ENCODE assay signal across 21 cellular contexts in the genomic region with DNA sequence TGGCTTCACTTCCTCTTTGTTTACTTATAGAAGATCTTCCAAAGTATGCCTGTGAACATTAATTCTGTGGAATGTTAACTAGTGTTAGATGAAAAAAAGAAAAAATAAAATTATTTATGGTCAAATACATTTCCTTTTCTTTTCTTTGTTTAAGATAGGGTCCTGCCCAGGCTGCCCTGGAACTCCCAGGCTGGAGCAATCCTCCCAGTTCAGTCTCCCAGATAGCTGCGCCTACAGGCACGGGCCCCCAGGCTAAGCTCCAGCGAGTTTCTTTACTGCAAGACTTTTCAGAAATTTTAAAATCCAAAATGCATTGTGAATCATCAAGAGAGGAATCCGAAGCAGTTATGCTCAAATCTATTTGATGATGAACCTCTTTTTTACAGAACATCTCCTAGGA. TPM values are rescaled to one million over a fixed set of nuclear protein-coding genes. Genes with fewer than 3 reads are reported as not detected.
A peak's percentile ranks its signal among the peaks of the same experiment; 100 is the strongest.
DNase-seq lines count a peak whose midpoint lies in the region; ATAC-seq, FAIRE-seq and TF ChIP-seq lines count a peak whose summit lies in the region.
"Had no signal": no experiment of that assay in that cellular context is flagged by ENCODE, and none has a peak within 500 bp of the region (broad histone marks: within the 10 kb centered on the region; RNA-seq: fewer than 3 reads in every experiment).

No MANE protein-coding gene starts in this region.

- POLR2A ChIA-PET in GM12878 (lab: Charles Lee): interaction anchor here (1.0 kb wide), 1 partner anchor 18 kb away, joined by 3 read pairs; no protein-coding TSS in a partner anchor

- H3K4me3 Mint-ChIP-seq in mesothelial cell of epicardium: no peak overlapping the region
- H3K4me3 Mint-ChIP-seq: CD4-positive, CD25-positive, alpha-beta regulatory T cell; CD8-positive, alpha-beta memory T cell had no signal

- H2AFZ ChIP-seq in OCI-LY3 (ENCODE audit: low read depth, low read length): 0 out of 2 replicates have a peak overlapping the region, but pooled peaks have one; percentile 45
- no peak overlapping the region for H2AFZ ChIP-seq in GM12878 (ENCODE audit: control insufficient read depth, low read depth, low read length)

- H3K4me3 ChIP-seq in OCI-LY3 (ENCODE audit: low read length): 0 out of 2 replicates have a peak overlapping the region, but pooled peaks have one; percentile 9
- H3K4me3 ChIP-seq in GM12878: no peak overlapping the region
- no peak overlapping the region for H3K4me3 ChIP-seq in transverse colon

- no TSS peak for BruUV-seq in GM12878 (replicated peaks; lab: Mats Ljungman, UMichigan)

- no peaks in the 10 kb centered on the region for H3K27me3 Mint-ChIP-seq in mesothelial cell of epicardium (ENCODE audit: low read depth)

- H3K27ac ChIP-seq in OCI-LY3 (ENCODE audit: low read length): peak overlapping the region; percentile 96
- H3K27ac ChIP-seq in GM12878 (ENCODE audit: control insufficient read depth, insufficient read depth): no peak overlapping the region
- H3K27ac ChIP-seq in transverse colon: no peak overlapping the region

- TF ChIP-seq CTCF in OCI-LY3 (IDR thresholded peaks at IDR 0.05; ENCODE audit: low read depth, low read length) (no peak), GM12878 (IDR thresholded peaks at IDR 0.05 in 2 of 3, conservative IDR thresholded peaks at IDR 0.05 in 1 of 3; ENCODE audit: control insufficient read depth in 2 of 3, extremely low read depth in 1 of 3, insufficient read depth in 1 of 3, low read depth in 3 of 3, low read length in 3 of 3) (no peak), mesothelial cell of epicardium (IDR thresholded peaks at IDR 0.05; ENCODE audit: unreplicated experiment) (no peak), transverse colon (IDR thresholded peaks at IDR 0.05) (no peak)

- H3K36me3 ChIP-seq in OCI-LY3 (replicated peaks; ENCODE audit: low read depth, low read length) (no peaks in the 10 kb centered on the region), GM12878 (ENCODE audit: control insufficient read depth in 2 of 2, insufficient read depth in 2 of 2, low read length in 1 of 2) (no peaks in the 10 kb centered on the region), transverse colon (no peaks in the 10 kb centered on the region)
- H3K36me3 ChIP-seq: BE2C had no signal

- no peak for DNase-seq in GM12878 (ENCODE audit: low read depth, low spot score)
- no peak for DNase-seq in mesothelial cell of epicardium (ENCODE audit: low spot score in 2 of 2, unreplicated experiment in 2 of 2)
- no peak for DNase-seq in glomerular visceral epithelial cell (ENCODE audit: extremely low spot score)
- DNase-seq in transverse colon: no peak
- DNase-seq: ACHN; BE2C; C1 segment of cervical spinal cord; CD4-positive, CD25-positive, alpha-beta regulatory T cell; CD8-positive, alpha-beta memory T cell; COR-L47; DMS 273 treated with DMSO at 0.1 percent for 48 hours; DMS53; DND-41; EL; GOT3; H7 had no signal

- no peaks in the 10 kb centered on the region for H3K9me3 Mint-ChIP-seq in mesothelial cell of epicardium
- H3K9me3 Mint-ChIP-seq: CD4-positive, CD25-positive, alpha-beta regulatory T cell; CD8-positive, alpha-beta memory T cell had no signal

- H3K27me3 ChIP-seq in OCI-LY3 (ENCODE audit: low read depth, low read length) (no peaks in the 10 kb centered on the region), GM12878 (replicated peaks in 1 of 2; ENCODE audit: control insufficient read depth in 2 of 2, insufficient read depth in 2 of 2, low read length in 1 of 2) (no peaks in the 10 kb centered on the region), transverse colon (no peaks in the 10 kb centered on the region)
- H3K27me3 ChIP-seq: BE2C had no signal

- TF ChIP-seq POLR2A in GM12878 (IDR thresholded peaks at IDR 0.05; ENCODE audit: low read depth, low read length) (no peak), transverse colon (IDR thresholded peaks at IDR 0.05) (no peak)

- RAD21 ChIA-PET in GM12878 (lab: Charles Lee; ENCODE audit: unreplicated experiment): interaction anchor here (1.0 to 9.3 kb wide), 9 partner anchors 8 to 621 kb away, joined by 3 to 80 read pairs (median 4); no protein-coding TSS in a partner anchor

- 89% methylated on average over 4 of the region's 4 CpGs for WGBS in GM12878 (ENCODE audit: insufficient coverage, insufficient replicate concordance, low lambda C conversion rate, missing lambda C conversion rate)
- 88 to 91% methylated on average over 4 of the region's 4 CpGs for whole genome bisulfite sequencing in transverse colon (ENCODE audit: low coverage in 1 of 2), 2 donors

- no peaks in the 10 kb centered on the region for H3K9me3 ChIP-seq in OCI-LY3 (ENCODE audit: insufficient read depth, low read length)
- H3K9me3 ChIP-seq in GM12878 (replicated peaks; ENCODE audit: control insufficient read depth, insufficient read depth, low read length): no peaks in the 10 kb centered on the region
- no peaks in the 10 kb centered on the region for H3K9me3 ChIP-seq in transverse colon
- H3K9me3 ChIP-seq: BE2C had no signal

- H3K4me2 ChIP-seq in OCI-LY3 (ENCODE audit: low read length) (peak overlapping the region; percentile 55), GM12878 (ENCODE audit: control insufficient read depth, insufficient read depth) (no peak overlapping the region)

- CTCF ChIA-PET in GM12878 (lab: Yijun Ruan, JAX): interaction anchor here (0.5 to 8.4 kb wide), 5 partner anchors 11 to 885 kb away, joined by 3 to 71 read pairs (median 4); no protein-coding TSS in a partner anchor

- H4K20me1 ChIP-seq in OCI-LY3 (ENCODE audit: insufficient read depth, low read length) (no peaks in the 10 kb centered on the region), GM12878 (ENCODE audit: control insufficient read depth, insufficient read depth) (no peaks in the 10 kb centered on the region)

- ATAC-seq in GM12878 (no peak), HG02840 (IDR thresholded peaks at IDR 0.05; ENCODE audit: low FRiP score, unreplicated experiment) (no peak)
- ATAC-seq: HCT116 had no signal

- intact Hi-C loops in GM12878 (cut with micrococcal nuclease; ENCODE audit: unreplicated experiment): no loop called here
- intact Hi-C loops in transverse colon (cut with DNase I; ENCODE audit: low total_unique reads): no loop called here

- SMC1A ChIA-PET in GM12878 (lab: Charles Lee; ENCODE audit: uncharacterized antibody, unreplicated experiment): interaction anchor here (0.7 to 10.2 kb wide), 14 partner anchors 12 to 554 kb away, joined by 3 to 110 read pairs (median 4); no protein-coding TSS in a partner anchor

- H3K36me3 Mint-ChIP-seq in mesothelial cell of epicardium: no peaks in the 10 kb centered on the region
- H3K36me3 Mint-ChIP-seq: CD4-positive, CD25-positive, alpha-beta regulatory T cell; CD8-positive, alpha-beta memory T cell had no signal

- H3K79me2 ChIP-seq in OCI-LY3 (ENCODE audit: low read length): no peaks in the 10 kb centered on the region
- no peaks in the 10 kb centered on the region for H3K79me2 ChIP-seq in GM12878 (ENCODE audit: control insufficient read depth, insufficient read depth, low read length)

- FAIRE-seq in GM12878 (lab: Jason Lieb, UNC): no peak
- FAIRE-seq: A204.1 had no signal

- no peak for TF ChIP-seq RAD21 in GM12878 (IDR thresholded peaks at IDR 0.05; ENCODE audit: insufficient read depth, low read depth, low read length)

- H3K4me1 ChIP-seq in OCI-LY3 (ENCODE audit: low read length): peaks cover 78% of the 10 kb centered on the region
- H3K4me1 ChIP-seq in GM12878 (ENCODE audit: control insufficient read depth, insufficient read depth, low read length): peaks cover 24% of the 10 kb centered on the region
- H3K4me1 ChIP-seq in transverse colon: peaks cover 0 to 2% (median 0%) of the 10 kb centered on the region in 4 donors
- H3K4me1 ChIP-seq: BE2C had no signal

- peak overlapping the region; percentile 57 for H3K9ac ChIP-seq in OCI-LY3 (ENCODE audit: low read length)
- H3K9ac ChIP-seq in GM12878 (ENCODE audit: control insufficient read depth, insufficient read depth, low read length): no peak overlapping the region

- H3K4me1 Mint-ChIP-seq in mesothelial cell of epicardium: peaks cover 29% of the 10 kb centered on the region
- H3K4me1 Mint-ChIP-seq: CD4-positive, CD25-positive, alpha-beta regulatory T cell; CD8-positive, alpha-beta memory T cell had no signal

- H3K27ac Mint-ChIP-seq in mesothelial cell of epicardium: peak overlapping the region; percentile 19
- H3K27ac Mint-ChIP-seq: CD4-positive, CD25-positive, alpha-beta regulatory T cell; CD8-positive, alpha-beta memory T cell had no signal

- in situ Hi-C loops in GM12878 (cut with MboI): loop anchor here (5.0 kb wide), 1 partner anchor 333 kb away; no protein-coding TSS in a partner anchor
- in situ Hi-C loops in transverse colon (cut with MboI; ENCODE audit: low pct_ligation_motif_present in 1 of 4, low pct_unique_long_range_greater_than_20kb in 1 of 4, low sequenced_read_pairs in 3 of 4): loop anchor here in 3 of 4 donors (10.0 to 25.0 kb wide), 4 partner anchors 228 to 561 kb away; no protein-coding TSS in a partner anchor

- no peak for TF ChIP-seq EP300 in GM12878 (IDR thresholded peaks at IDR 0.05; ENCODE audit: borderline replicate concordance in 1 of 2, control insufficient read depth in 1 of 2, low read depth in 2 of 2, low read length in 2 of 2)
- no peak for TF ChIP-seq EP300 in transverse colon (IDR thresholded peaks at IDR 0.05; ENCODE audit: low read depth)

TF ChIP-seq in GM12878, 131 proteins besides CTCF, POLR2A, EP300 and RAD21 (continues in another document):
- 0 out of 2 replicates have a peak, but pooled peaks have one; percentile 26 for TF ChIP-seq SPI1 (IDR thresholded peaks at IDR 0.05; ENCODE audit: borderline replicate concordance, insufficient read depth, low read depth, low read length)
- TF ChIP-seq SUPT20H (IDR thresholded peaks at IDR 0.05; ENCODE audit: borderline replicate concordance, control insufficient read depth, low read depth, low read length): no peak

RNA-seq across cellular contexts. Expression of a gene that starts 39.3 kb away (rescaled TPM):
- 0.19 TPM in 1 of 2 replicates, not detected in the other for total RNA-seq in GM12878 (2013; cell fraction: nucleolus; rRNA removed)
- total RNA-seq in GM12878 (2014; rRNA removed): 0.11 TPM in 1 of 2 replicates, not detected in the other
- total RNA-seq in GM12878 (2014; rRNA removed; fragmentation: Illumina TruSeq; extraction: Trizol): 0.09 TPM in 1 of 2 replicates, not detected in the other
- 0.08 TPM in 1 of 2 replicates, not detected in the other for total RNA-seq in GM12878 (2021)
- polyA plus RNA-seq in GM12878 (2011; ENCODE audit: low read depth): not detected
- polyA plus RNA-seq in GM12878 (2011; rRNA removed): 0.11 and 0.16 TPM in 2 replicates
- 0.02 and 0.06 TPM in 2 replicates for polyA plus RNA-seq in GM12878 (2011; cell fraction: cytosol; rRNA removed)
- polyA plus RNA-seq in GM12878 (2011; cell fraction: nucleus; rRNA removed): 0.06 and 0.09 TPM in 2 replicates
- polyA plus RNA-seq in GM12878 (2012): not detected in 2 replicates
- 0.03 TPM in 1 of 2 replicates, not detected in the other for polyA plus RNA-seq in GM12878 (2014; fragmentation: Illumina TruSeq; extraction: Trizol)
- under 1 TPM; 0.02 to 0.16 TPM for polyA plus RNA-seq in GM12878 (2014; fragmentation: Nextera tagmentation; extraction: Ambion mirVana)
- polyA plus RNA-seq in GM12878 (2014; rRNA removed): 0.05 TPM in 1 of 2 replicates, not detected in the other
- not detected for polyA plus RNA-seq in GM12878 (2016; fragmentation: Nextera tagmentation; extraction: Ambion mirVana)
- not detected in 2 replicates for polyA minus RNA-seq in GM12878 (2011; rRNA and poly(A)+ RNA removed)
- polyA minus RNA-seq in GM12878 (2011; cell fraction: cytosol; rRNA and poly(A)+ RNA removed): not detected in 2 replicates
- not detected in 2 replicates for polyA minus RNA-seq in GM12878 (2011; cell fraction: nucleus; rRNA and poly(A)+ RNA removed)
- total RNA-seq in mesothelial cell of epicardium: 1.1 to 2.1 TPM (median 1.7 TPM) in 3 replicates
- total RNA-seq in transverse colon: 10 to 100 TPM in 2 of 4 donors, 1 to 10 TPM in 2; 7.4 to 20.5 (median 11.3) TPM
- total RNA-seq: CD4-positive, CD25-positive, alpha-beta regulatory T cell; CD8-positive, alpha-beta memory T cell; G401 had no signal
- polyA plus RNA-seq: CD4-positive, CD25-positive, alpha-beta regulatory T cell; CD8-positive, alpha-beta memory T cell had no signal
